In the genomic region with DNA sequence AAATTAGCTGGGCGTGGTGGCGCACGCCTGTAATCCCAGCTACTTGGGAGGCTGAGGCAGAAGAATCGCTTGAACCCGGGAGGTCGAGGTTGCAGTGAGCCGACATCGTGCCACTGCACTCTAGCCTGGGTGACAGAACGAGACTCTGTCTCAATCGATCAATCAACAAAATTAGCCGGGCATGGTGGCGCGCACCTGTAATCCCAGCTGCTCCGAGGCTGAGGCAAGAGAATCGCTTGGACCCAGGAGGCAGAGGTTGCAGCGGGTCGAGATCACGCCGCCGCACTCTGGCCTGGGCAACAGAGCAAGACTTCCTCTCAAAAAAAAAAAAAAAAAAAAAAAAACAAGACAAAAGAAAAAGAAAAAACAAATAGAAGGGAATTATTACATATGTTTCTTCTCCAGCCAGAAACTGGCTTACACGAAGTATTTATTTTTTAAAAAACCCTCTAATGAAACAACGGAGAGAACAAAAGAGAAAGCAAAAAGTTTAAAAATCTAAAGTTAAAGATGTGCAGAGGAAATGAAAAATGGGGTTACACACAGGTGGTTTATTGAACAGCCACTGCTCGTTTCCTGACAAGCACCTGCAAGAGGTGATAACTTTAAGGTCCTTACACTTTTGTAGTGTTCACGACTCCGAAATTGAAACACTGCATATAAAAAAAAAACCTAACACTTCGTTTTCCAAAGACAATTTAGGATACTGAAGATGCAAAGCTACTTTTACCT, we compare ENCODE assay signal across 8 cellular contexts. TPM values are rescaled to one million over a fixed set of nuclear protein-coding genes. Genes with fewer than 3 reads are reported as not detected.
A peak's percentile ranks its signal among the peaks of the same experiment; 100 is the strongest.
DNase-seq lines count a peak whose midpoint lies in the region; ATAC-seq and TF ChIP-seq lines count a peak whose summit lies in the region.

No MANE protein-coding gene starts in this region.

- peak overlapping the region; percentile 91 for H3K27ac ChIP-seq in VCaP
- H3K27ac ChIP-seq in esophagus (ENCODE audit: low read depth in 2 of 2, low read length in 1 of 2), result peak overlapping the region in 1 of 2 donors; percentile 50
- peak overlapping the region; percentile 96 for H3K27ac ChIP-seq in psoas muscle

- ATAC-seq in psoas muscle (no peak), HG03097 (IDR thresholded peaks at IDR 0.05; ENCODE audit: low FRiP score, unreplicated experiment) (no peak)

- DNase-seq in GM20000 (ENCODE audit: low spot score) (peak; percentile 62), psoas muscle (no peak), NCI-H2081 (lab: John Stamatoyannopoulos, UW) (no peak), 8988T (no peak), NCI-H1930 (lab: John Stamatoyannopoulos, UW) (no peak)

- 61 to 67% methylated on average over 26 of the region's 26 CpGs for WGBS in esophagus, 2 donors
- 71 to 80% (median 78%) methylated on average over 23 to 26 of the region's 26 CpGs for WGBS in psoas muscle, 3 donors

- TF ChIP-seq CTCF in GM20000 (IDR thresholded peaks at IDR 0.05; ENCODE audit: extremely low read depth, missing control alignments) (no peak), VCaP (conservative IDR thresholded peaks at IDR 0.05) (no peak), psoas muscle (IDR thresholded peaks at IDR 0.05) (no peak)

- H3K4me1 ChIP-seq in esophagus (ENCODE audit: control insufficient read depth in 2 of 2, insufficient read depth in 2 of 2, low read length in 1 of 2) (peaks cover 0 to 2% of the 10 kb centered on the region in 2 donors), psoas muscle (peaks cover 22% of the 10 kb centered on the region)

- H3K4me3 ChIP-seq in esophagus (ENCODE audit: low read depth in 1 of 2, low read length in 2 of 2), result peak overlapping the region; percentile 18 to 99
- peak overlapping the region; percentile 97 for H3K4me3 ChIP-seq in psoas muscle

- no peaks in the 10 kb centered on the region for H3K36me3 ChIP-seq in esophagus (ENCODE audit: control insufficient read depth in 2 of 2, insufficient read depth in 2 of 2, low read length in 1 of 2)
- H3K36me3 ChIP-seq in psoas muscle (ENCODE audit: insufficient read depth in 1 of 2, low read depth in 1 of 2), result peaks cover 0 to 8% of the 10 kb centered on the region in 2 donors

- H3K27me3 ChIP-seq in esophagus (ENCODE audit: control insufficient read depth in 1 of 2, insufficient read depth in 2 of 2, low read length in 2 of 2) (no peaks in the 10 kb centered on the region), psoas muscle (ENCODE audit: insufficient read depth in 3 of 3, low read length in 2 of 3) (no peaks in the 10 kb centered on the region)

- H3K9me3 ChIP-seq in esophagus (ENCODE audit: control insufficient read depth in 2 of 2, insufficient read depth in 1 of 2, low read depth in 1 of 2, low read length in 1 of 2), result no peaks in the 10 kb centered on the region
- H3K9me3 ChIP-seq in psoas muscle, result no peaks in the 10 kb centered on the region

- intact Hi-C loops in psoas muscle (cut with DNase I), result no loop called here

RNA-seq across cellular contexts. Expression of gene SYNRG, which starts 1.4 kb away (rescaled TPM):
- polyA plus RNA-seq in esophagus, result 1 to 10 TPM; 7.6 to 8.2 TPM
- total RNA-seq in psoas muscle, result 10 to 100 TPM; 30.3 to 43.1 (median 36.6) TPM
- polyA plus RNA-seq in psoas muscle, result 10 to 100 TPM in 1 of 3 donors, 1 to 10 TPM in 2; 5.1 to 19.8 (median 5.2) TPM

RNA-seq across cellular contexts. Expression of gene DDX52, which starts 35.4 kb away (rescaled TPM):
- polyA plus RNA-seq in esophagus (10 to 100 TPM; 10.4 to 12.6 TPM), psoas muscle (10 to 100 TPM in 2 of 3 donors, 1 to 10 TPM in 1; 9.2 to 20.1 (median 13.1) TPM)
- total RNA-seq in psoas muscle, result 10 to 100 TPM; 13.4 to 17.7 (median 16.3) TPM
